ENCODE assay signal across 23 cellular contexts in genomic region chr1:10920063-10920626, GRCh38.
DNase-seq lines count a peak whose midpoint lies in the region; ATAC-seq, FAIRE-seq and TF ChIP-seq lines count a peak whose summit lies in the region.
"Had no signal": no experiment of that assay in that cellular context is flagged by ENCODE, and none has a peak within 500 bp of the region (broad histone marks: within the 10 kb centered on the region; RNA-seq: fewer than 3 reads in every experiment).

No MANE protein-coding gene starts in this region.

- H4K20me1 ChIP-seq in H1 (replicated peaks in 1 of 2; ENCODE audit: control insufficient read depth in 1 of 2, insufficient read depth in 2 of 2, low read length in 2 of 2) = no peaks in the 10 kb centered on the region

- TF ChIP-seq POLR2A in H1 (IDR thresholded peaks at IDR 0.05; ENCODE audit: control extremely low read depth in 1 of 2, low read depth in 2 of 2, low read length in 2 of 2) = no peak

- no peak overlapping the region for H2BK20ac ChIP-seq in H1 (ENCODE audit: low read length)

- no peak overlapping the region for H3K9ac ChIP-seq in H1 (replicated peaks in 1 of 4; ENCODE audit: extremely low read depth in 1 of 4, low read depth in 3 of 4, low read length in 3 of 4)

- no peak overlapping the region for H2BK12ac ChIP-seq in H1 (ENCODE audit: low read depth, low read length)

- ATAC-seq in foreskin keratinocyte = peak; percentile 47

- H3K36me3 ChIP-seq in H1 (ENCODE audit: control insufficient read depth in 2 of 4, insufficient read depth in 4 of 4, low read length in 3 of 4) (no peaks in the 10 kb centered on the region), small intestine (ENCODE audit: control insufficient read depth in 2 of 2, insufficient read depth in 2 of 2, low read length in 2 of 2) (no peaks in the 10 kb centered on the region)
- H3K36me3 ChIP-seq: SJSA1 had no signal

- H3K4me3 ChIP-seq in H1 (ENCODE audit: extremely low read depth in 1 of 4, insufficient read depth in 2 of 4, low read depth in 3 of 4, low read length in 4 of 4) = no peak overlapping the region
- no peak overlapping the region for H3K4me3 ChIP-seq in small intestine (ENCODE audit: low read depth in 1 of 2, low read length in 2 of 2)
- H3K4me3 ChIP-seq: SJSA1 had no signal

- H3K79me1 ChIP-seq in H1 (ENCODE audit: low read depth, low read length) = no peaks in the 10 kb centered on the region

- H3K18ac ChIP-seq in H1 (ENCODE audit: extremely low read depth, low read length) = no peak overlapping the region; the same call in 1 of the 2 replicates

- DNase-seq in activated naive CD4-positive, alpha-beta T cell treated with anti-CD3 and anti-CD28 coated beads, Interleukin-2, amount 50 U/mL, for 16 hours = no peak
- DNase-seq in H1 (ENCODE audit: low read depth in 1 of 2, low spot score in 2 of 2) (no peak), foreskin keratinocyte (peak; percentile 61 to 74), small intestine (peak; percentile 14), AML-193 (lab: John Stamatoyannopoulos, UW) (no peak), NCI-H1105 (lab: John Stamatoyannopoulos, UW) (no peak), midbrain (lab: John Stamatoyannopoulos, UW) (no peak)
- DNase-seq: C1 segment of cervical spinal cord; HFFc6; KBM-7; NCI-H1092 treated with DMSO at 0.1 percent for 48 hours; NCI-H146; NCI-H2029; NCI-H226; NCI-H510A treated with DMSO at 0.1 percent for 48 hours; NCI-H748 treated with DMSO at 0.1 percent for 48 hours; NK-92 treated with Interleukin-12 subunit alpha and Interleukin-12 subunit beta, amount 100 ng/mL, for 24 hours had no signal

- H2AK5ac ChIP-seq in H1 (ENCODE audit: low read depth, low read length) = no peak overlapping the region

- TF ChIP-seq CTCF in H1 (IDR thresholded peaks at IDR 0.05; ENCODE audit: control extremely low read depth in 1 of 3, insufficient read depth in 1 of 3, low read depth in 1 of 3, low read length in 3 of 3) (no peak), foreskin keratinocyte (conservative IDR thresholded peaks at IDR 0.05) (no peak)

- no peaks in the 10 kb centered on the region; a peak in 1 of 7 replicates for H3K4me1 ChIP-seq in H1 (replicated peaks in 1 of 4; ENCODE audit: control insufficient read depth in 3 of 4, insufficient read depth in 4 of 4, low read length in 3 of 4)
- H3K4me1 ChIP-seq in foreskin keratinocyte = peaks cover 10% of the 10 kb centered on the region
- H3K4me1 ChIP-seq in small intestine (ENCODE audit: control insufficient read depth in 2 of 2, insufficient read depth in 1 of 2, low read depth in 1 of 2, low read length in 1 of 2) = no peaks in the 10 kb centered on the region
- H3K4me1 ChIP-seq: SJSA1 had no signal

- no peak overlapping the region for H4K8ac ChIP-seq in H1 (ENCODE audit: extremely low read depth, insufficient read depth, low read length)

- no peaks in the 10 kb centered on the region for H3K9me3 Mint-ChIP-seq in activated naive CD4-positive, alpha-beta T cell treated with anti-CD3 and anti-CD28 coated beads, Interleukin-2, amount 50 U/mL, for 24 hours
- H3K9me3 Mint-ChIP-seq: HFFc6 had no signal

- H3K4ac ChIP-seq in H1 (replicated peaks; ENCODE audit: insufficient read length, low read depth, low read length) = no peak overlapping the region

- no peak overlapping the region for H3K4me3 Mint-ChIP-seq in activated naive CD4-positive, alpha-beta T cell treated with anti-CD3 and anti-CD28 coated beads, Interleukin-2, amount 50 U/mL, for 24 hours
- H3K4me3 Mint-ChIP-seq: HFFc6 had no signal

- H2AFZ ChIP-seq in H1 (ENCODE audit: low read length) = no peak overlapping the region; the same call in 1 of the 2 replicates

- H3K23ac ChIP-seq in H1 (ENCODE audit: insufficient read length) = no peak overlapping the region

- H3K79me2 ChIP-seq in H1 (ENCODE audit: control insufficient read depth in 1 of 2, insufficient read depth in 2 of 2, low read length in 2 of 2) = no peaks in the 10 kb centered on the region

- no peak overlapping the region for H4K5ac ChIP-seq in H1 (ENCODE audit: insufficient read length, low read depth, low read length)

- no peak overlapping the region for H3K14ac ChIP-seq in H1 (ENCODE audit: insufficient read length)

- H4K91ac ChIP-seq in H1 (replicated peaks; ENCODE audit: insufficient read length, low read length) = no peak overlapping the region

- no peaks in the 10 kb centered on the region for H3K23me2 ChIP-seq in H1 (ENCODE audit: low read depth, low read length)

- H3K27me3 Mint-ChIP-seq in activated naive CD4-positive, alpha-beta T cell treated with anti-CD3 and anti-CD28 coated beads, Interleukin-2, amount 50 U/mL, for 24 hours = no peaks in the 10 kb centered on the region

- peaks cover 28% of the 10 kb centered on the region for H3K4me1 Mint-ChIP-seq in activated naive CD4-positive, alpha-beta T cell treated with anti-CD3 and anti-CD28 coated beads, Interleukin-2, amount 50 U/mL, for 24 hours

- H2BK15ac ChIP-seq in H1 (ENCODE audit: low read length) = no peak overlapping the region

- CTCF ChIA-PET in H1 (lab: Charles Lee; ENCODE audit: partially characterized antibody) = interaction anchor here (1.5 to 3.2 kb wide), 2 partner anchors 11 to 22 kb away, joined by 6 to 23 read pairs; no protein-coding TSS in a partner anchor

- WGBS in H1 (ENCODE audit: extremely low coverage in 1 of 2, insufficient coverage in 1 of 2, insufficient read length in 1 of 2, insufficient replicate concordance in 2 of 2, low coverage in 1 of 2, low lambda C conversion rate in 2 of 2, missing lambda C conversion rate in 1 of 2), 2 experiments = 70% methylated on average over 9 of the region's 9 CpGs; no CpG with 5 or more reads in 1 of the 2 experiments
- 56 to 76% (median 62%) methylated on average over 9 of the region's 9 CpGs for WGBS in small intestine, 3 donors

- POLR2A ChIA-PET in H1 (lab: Charles Lee; ENCODE audit: partially characterized antibody) = no interaction called here

- no peaks in the 10 kb centered on the region for H3K36me3 Mint-ChIP-seq in activated naive CD4-positive, alpha-beta T cell treated with anti-CD3 and anti-CD28 coated beads, Interleukin-2, amount 50 U/mL, for 24 hours

- H3K9me3 ChIP-seq in H1 (ENCODE audit: insufficient read depth in 2 of 2, low read depth in 1 of 2, low read length in 1 of 2) (no peaks in the 10 kb centered on the region), small intestine (ENCODE audit: control insufficient read depth, low read depth) (no peaks in the 10 kb centered on the region)
- H3K9me3 ChIP-seq: SJSA1 had no signal

- no peak for FAIRE-seq in H1 (lab: Jason Lieb, UNC)
- no peak for FAIRE-seq in small intestine (lab: Jason Lieb, UNC)
- FAIRE-seq: G401.6, GM12892, H54 had no signal

- no peak for TF ChIP-seq EP300 in H1 (IDR thresholded peaks at IDR 0.05; ENCODE audit: borderline replicate concordance in 1 of 2, low read depth in 2 of 2, low read length in 2 of 2)

- peak overlapping the region; percentile 23 for H3K27ac Mint-ChIP-seq in activated naive CD4-positive, alpha-beta T cell treated with anti-CD3 and anti-CD28 coated beads, Interleukin-2, amount 50 U/mL, for 24 hours
- H3K27ac Mint-ChIP-seq: HFFc6 had no signal

- no peak for TF ChIP-seq RAD21 in H1 (IDR thresholded peaks at IDR 0.05 in 1 of 2, conservative IDR thresholded peaks at IDR 0.05 in 1 of 2; ENCODE audit: low read depth in 2 of 2, low read length in 2 of 2)

- H3K27ac ChIP-seq in H1 (ENCODE audit: low read depth, low read length) = no peak overlapping the region
- H3K27ac ChIP-seq in foreskin keratinocyte = peak overlapping the region; percentile 50
- no peak overlapping the region for H3K27ac ChIP-seq in small intestine (ENCODE audit: low read depth in 1 of 2, low read length in 1 of 2)
- H3K27ac ChIP-seq: 22Rv1, SJSA1 had no signal

- H3K4me2 ChIP-seq in H1 (ENCODE audit: insufficient read depth in 1 of 2, low read depth in 2 of 2, low read length in 2 of 2) = no peak overlapping the region

- H2BK120ac ChIP-seq in H1 (replicated peaks; ENCODE audit: low read depth, low read length) = peak overlapping the region; percentile 72

- H3K27me3 ChIP-seq in H1 (replicated peaks in 1 of 4; ENCODE audit: control insufficient read depth in 3 of 4, extremely low read depth in 1 of 4, insufficient read depth in 3 of 4, low read length in 3 of 4) (no peaks in the 10 kb centered on the region), foreskin keratinocyte (no peaks in the 10 kb centered on the region), small intestine (ENCODE audit: control insufficient read depth in 2 of 2, insufficient read depth in 2 of 2, low read length in 2 of 2) (peaks cover 0 to 2% of the 10 kb centered on the region in 2 donors)

- H2BK5ac ChIP-seq in H1 (ENCODE audit: low read depth, low read length) = no peak overlapping the region

- H3K56ac ChIP-seq in H1 (replicated peaks; ENCODE audit: insufficient read length, low read depth, low read length) = no peak overlapping the region

TF ChIP-seq in H1, 55 proteins besides CTCF, POLR2A, EP300 and RAD21:
- TF ChIP-seq RFX5 (IDR thresholded peaks at IDR 0.05; ENCODE audit: borderline replicate concordance, low read depth, low read length) = no peak

Comparison
In these comparisons a context has a peak if more than half of its experiments do, and no peak if none do; other contexts are left out.
1. DNase-seq: peak in foreskin keratinocyte (2 of 2) and small intestine (single experiment); none in activated naive CD4-positive, alpha-beta T cell treated with anti-CD3 and anti-CD28 coated beads, Interleukin-2, amount 50 U/mL, for 16 hours (single experiment), H1 (0 of 2), AML-193 (0 of 2), NCI-H1105 (single experiment) and midbrain (single experiment).